ENCODE assay signal across 15 cellular contexts in genomic region chr12:14946162-14946561, GRCh38. TPM values are rescaled to one million over a fixed set of nuclear protein-coding genes. Genes with fewer than 3 reads are reported as not detected.
DNase-seq lines count a peak whose midpoint lies in the region; ATAC-seq and TF ChIP-seq lines count a peak whose summit lies in the region.
"Had no signal": no experiment of that assay in that cellular context is flagged by ENCODE, and none has a peak within 500 bp of the region (broad histone marks: within the 10 kb centered on the region; RNA-seq: fewer than 3 reads in every experiment).

No MANE protein-coding gene starts in this region.

- no peaks in the 10 kb centered on the region for H3K27me3 Mint-ChIP-seq in activated CD8-positive, alpha-beta memory T cell treated with anti-CD3 and anti-CD28 coated beads, Interleukin-2, amount 10 ng/mL, durations not matched to agents 7 days and 5 days
- H3K27me3 Mint-ChIP-seq in activated T-helper 17 cell treated with anti-CD3 and anti-CD28 coated beads, Interleukin-2, amount 50 U/mL, for 72 hours, result no peaks in the 10 kb centered on the region
- peaks cover 3 to 6% (median 4%) of the 10 kb centered on the region in 3 donors for H3K27me3 Mint-ChIP-seq in immature natural killer cell (ENCODE audit: low read depth in 3 of 3)

- no peak for DNase-seq in activated CD8-positive, alpha-beta memory T cell treated with anti-CD3 and anti-CD28 coated beads, Interleukin-2, amount 10 ng/mL, durations not matched to agents 7 days and 5 days
- DNase-seq in activated CD8-positive, alpha-beta memory T cell treated with anti-CD3 and anti-CD28 coated beads for 24 hours, result no peak
- no peak for DNase-seq in immature natural killer cell
- no peak for DNase-seq in thoracic aorta (ENCODE audit: low spot score)
- DNase-seq in cardiac septum (ENCODE audit: low spot score), result no peak
- no peak for DNase-seq in DMS53 treated with DMSO at 0.1 percent for 48 hours (lab: John Stamatoyannopoulos, UW; ENCODE audit: unreplicated experiment)
- DNase-seq: activated naive CD4-positive, alpha-beta T cell had no signal

- no peak for ATAC-seq in activated CD8-positive, alpha-beta memory T cell treated with anti-CD3 and anti-CD28 coated beads, Interleukin-2, amount 10 ng/mL, durations not matched to agents 7 days and 5 days
- ATAC-seq in activated T-helper 17 cell treated with anti-CD3 and anti-CD28 coated beads, Interleukin-2, amount 50 U/mL, for 72 hours (replicated peaks), result no peak
- no peak for ATAC-seq in thoracic aorta (ENCODE audit: insufficient number of reproducible peaks, low FRiP score, low read depth)
- ATAC-seq in GM21786 (IDR thresholded peaks at IDR 0.05; ENCODE audit: unreplicated experiment), result no peak

- no peaks in the 10 kb centered on the region for H3K9me3 Mint-ChIP-seq in activated CD8-positive, alpha-beta memory T cell treated with anti-CD3 and anti-CD28 coated beads, Interleukin-2, amount 10 ng/mL, durations not matched to agents 7 days and 5 days (ENCODE audit: low read depth)
- H3K9me3 Mint-ChIP-seq in activated T-helper 17 cell treated with anti-CD3 and anti-CD28 coated beads, Interleukin-2, amount 50 U/mL, for 72 hours, result no peaks in the 10 kb centered on the region
- H3K9me3 Mint-ChIP-seq in immature natural killer cell, result no peaks in the 10 kb centered on the region

- H3K36me3 Mint-ChIP-seq in activated CD8-positive, alpha-beta memory T cell treated with anti-CD3 and anti-CD28 coated beads, Interleukin-2, amount 10 ng/mL, durations not matched to agents 7 days and 5 days, result peaks cover 87% of the 10 kb centered on the region
- H3K36me3 Mint-ChIP-seq in activated T-helper 17 cell treated with anti-CD3 and anti-CD28 coated beads, Interleukin-2, amount 50 U/mL, for 72 hours (ENCODE audit: low read depth), result peaks cover 98% of the 10 kb centered on the region
- peaks cover 50 to 70% (median 66%) of the 10 kb centered on the region in 3 donors for H3K36me3 Mint-ChIP-seq in immature natural killer cell

- H3K27ac Mint-ChIP-seq in activated CD8-positive, alpha-beta memory T cell treated with anti-CD3 and anti-CD28 coated beads, Interleukin-2, amount 10 ng/mL, durations not matched to agents 7 days and 5 days, result peak overlapping the region; percentile 95
- H3K27ac Mint-ChIP-seq in activated T-helper 17 cell treated with anti-CD3 and anti-CD28 coated beads, Interleukin-2, amount 50 U/mL, for 72 hours, result peak overlapping the region; percentile 95
- peak overlapping the region; percentile 39 to 98 (median 80) for H3K27ac Mint-ChIP-seq in immature natural killer cell

- H3K27me3 ChIP-seq in thoracic aorta (replicated peaks; ENCODE audit: insufficient read depth), result no peaks in the 10 kb centered on the region

- intact Hi-C loops in cardiac septum (cut with DNase I), result no loop called here

- CTCF ChIA-PET in activated CD8-positive, alpha-beta memory T cell treated with anti-CD3 and anti-CD28 coated beads, Interleukin-2, amount 10 ng/mL, durations not matched to agents 7 days and 5 days (lab: Charles Lee), result interaction anchor here (1.1 to 1.6 kb wide), 3 partner anchors 9 to 274 kb away, joined by 3 read pairs; no protein-coding TSS in a partner anchor

- H3K27ac ChIP-seq in thoracic aorta, result peak overlapping the region; percentile 93

- H3K4me1 ChIP-seq in thoracic aorta (ENCODE audit: control insufficient read depth in 1 of 2, low read depth in 2 of 2), result peaks cover 24 to 52% of the 10 kb centered on the region in 2 donors

- peaks cover 63% of the 10 kb centered on the region for H3K4me1 Mint-ChIP-seq in activated CD8-positive, alpha-beta memory T cell treated with anti-CD3 and anti-CD28 coated beads, Interleukin-2, amount 10 ng/mL, durations not matched to agents 7 days and 5 days
- peaks cover 44% of the 10 kb centered on the region for H3K4me1 Mint-ChIP-seq in activated T-helper 17 cell treated with anti-CD3 and anti-CD28 coated beads, Interleukin-2, amount 50 U/mL, for 72 hours
- peaks cover 58 to 66% of the 10 kb centered on the region in 2 donors for H3K4me1 Mint-ChIP-seq in immature natural killer cell

- H3K9me3 ChIP-seq in thoracic aorta, result no peaks in the 10 kb centered on the region

- H3K4me3 Mint-ChIP-seq in activated CD8-positive, alpha-beta memory T cell treated with anti-CD3 and anti-CD28 coated beads, Interleukin-2, amount 10 ng/mL, durations not matched to agents 7 days and 5 days, result no peak overlapping the region
- H3K4me3 Mint-ChIP-seq in activated T-helper 17 cell treated with anti-CD3 and anti-CD28 coated beads, Interleukin-2, amount 50 U/mL, for 72 hours, result peak overlapping the region; percentile 81
- H3K4me3 Mint-ChIP-seq in immature natural killer cell, result peak overlapping the region in 1 of 5 donors; percentile 1
- H3K4me3 Mint-ChIP-seq: neural crest cell had no signal

- no peak overlapping the region for H3K4me3 ChIP-seq in thoracic aorta

- TF ChIP-seq CTCF in thoracic aorta (IDR thresholded peaks at IDR 0.05), result no peak

- H3K36me3 ChIP-seq in thoracic aorta, result peaks cover 11% of the 10 kb centered on the region

RNA-seq across cellular contexts. Expression of gene ERP27, which starts 7.8 kb away (rescaled TPM):
- 1 to 10 TPM; 5.4 to 7.7 TPM for total RNA-seq in activated CD8-positive, alpha-beta memory T cell treated with anti-CD3 and anti-CD28 coated beads, Interleukin-2, amount 10 ng/mL, durations not matched to agents 7 days and 5 days
- 1 to 10 TPM; 5.2 to 9.4 TPM for total RNA-seq in activated T-helper 17 cell treated with anti-CD3 and anti-CD28 coated beads, Interleukin-2, amount 50 U/mL, for 72 hours
- 1 to 10 TPM; 2.5 to 3.8 (median 3.8) TPM for polyA plus RNA-seq in immature natural killer cell
- total RNA-seq in thoracic aorta (1 to 10 TPM in 1 of 2 donors, not detected in 1; 2.4 TPM), cardiac septum (0.11 TPM)
- total RNA-seq: A673, dermis blood vessel endothelial cell, frontal cortex, neural crest cell had no signal

RNA-seq across cellular contexts. Expression of gene ARHGDIB, which starts 15.2 kb away (rescaled TPM):
- 1,000 to 10,000 TPM; 1,208 to 1,284 TPM for total RNA-seq in activated CD8-positive, alpha-beta memory T cell treated with anti-CD3 and anti-CD28 coated beads, Interleukin-2, amount 10 ng/mL, durations not matched to agents 7 days and 5 days
- 100 to 1,000 TPM; 691 to 930 TPM for total RNA-seq in activated T-helper 17 cell treated with anti-CD3 and anti-CD28 coated beads, Interleukin-2, amount 50 U/mL, for 72 hours
- 1,000 to 10,000 TPM; 2,434 to 4,716 (median 2,863) TPM for polyA plus RNA-seq in immature natural killer cell
- total RNA-seq in thoracic aorta (100 to 1,000 TPM; 199 to 223 TPM), cardiac septum (45.1 TPM)

RNA-seq across cellular contexts. Expression of gene PDE6H, which starts 26.7 kb away (rescaled TPM):
- not detected for total RNA-seq in activated CD8-positive, alpha-beta memory T cell treated with anti-CD3 and anti-CD28 coated beads, Interleukin-2, amount 10 ng/mL, durations not matched to agents 7 days and 5 days
- total RNA-seq in activated T-helper 17 cell treated with anti-CD3 and anti-CD28 coated beads, Interleukin-2, amount 50 U/mL, for 72 hours, result not detected
- not detected for polyA plus RNA-seq in immature natural killer cell
- not detected for total RNA-seq in thoracic aorta
- total RNA-seq in cardiac septum, result not detected
- total RNA-seq: A673, dermis blood vessel endothelial cell, frontal cortex, kidney epithelial cell, neural crest cell had no signal
- polyA plus RNA-seq: thymus had no signal
